In the genomic region with DNA sequence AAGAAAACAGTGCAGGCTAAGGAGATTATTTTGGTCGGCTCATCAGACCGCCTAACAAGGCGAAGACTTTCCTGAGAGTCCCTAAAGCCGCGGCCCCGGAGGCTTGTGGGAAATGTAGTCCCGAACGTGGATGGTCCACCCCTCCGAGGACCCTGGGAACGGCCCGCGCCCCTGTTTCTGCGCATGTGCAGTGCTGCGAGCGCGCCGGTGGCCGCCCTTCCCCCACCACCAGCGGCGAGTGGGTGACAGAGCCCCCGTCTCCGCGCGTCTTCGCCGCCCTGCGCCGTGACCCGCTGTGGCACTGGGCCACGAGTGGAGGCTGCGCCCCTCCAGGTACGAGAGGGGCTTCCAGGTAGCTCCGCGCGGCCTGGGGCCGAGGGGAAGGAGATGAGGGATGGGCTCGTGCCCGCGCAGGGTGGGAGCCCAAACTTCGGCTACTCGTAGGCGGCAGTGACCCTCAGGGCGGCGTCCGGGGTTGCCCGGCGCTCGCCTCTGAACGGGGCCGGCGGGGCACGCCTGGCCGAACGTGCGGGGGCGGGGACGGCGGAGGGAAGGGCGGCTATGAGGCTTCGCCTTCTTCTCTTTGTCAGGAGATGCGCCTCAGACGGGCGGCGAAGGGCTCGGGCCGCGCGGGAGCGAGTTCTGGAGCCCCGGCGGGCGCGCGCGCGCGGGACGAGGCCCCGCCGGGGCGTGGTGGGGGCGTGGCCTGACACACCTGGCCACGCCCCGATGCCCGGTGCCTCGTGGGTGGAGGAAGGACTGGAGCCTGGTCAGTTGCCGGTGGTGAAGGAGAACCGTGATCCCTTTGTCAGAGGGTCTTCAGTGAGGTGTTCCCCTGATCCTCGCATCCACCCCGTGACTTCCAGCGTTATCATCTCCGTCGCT, we compare ENCODE assay signal across 8 cellular contexts. TPM values are rescaled to one million over a fixed set of nuclear protein-coding genes. Genes with fewer than 3 reads are reported as not detected.
DNase-seq lines count a peak whose midpoint lies in the region; ATAC-seq and TF ChIP-seq lines count a peak whose summit lies in the region.

Gene ZFP1, plus strand, starts transcription at position 214 of the 885 bp plus-strand sequence. CDS start 4,428 bp downstream, outside the sequence.

- H3K36me3 ChIP-seq in HAP-1 (replicated peaks) (peaks cover 6% of the 10 kb centered on the region), MG63 (no peaks in the 10 kb centered on the region; the same call in none of the 2 replicates)

- DNase-seq in G401 (ENCODE audit: low spot score) (peak; percentile 94), HAP-1 (ENCODE audit: low spot score in 2 of 2) (peak; percentile 91 to 97), MG63 (peak; percentile 88), SHP77 (lab: John Stamatoyannopoulos, UW) (peak; percentile 96 to 98), fibroblast of the aortic adventitia (ENCODE audit: low read depth) (peak; percentile 92)
- peak; percentile 92 for DNase-seq in activated T-helper 9 cell treated with anti-CD3 and anti-CD28 coated beads, Interleukin-2, amount 50 U/mL, for 16 hours (ENCODE audit: low read depth)
- DNase-seq in stimulated activated naive CD8-positive, alpha-beta T cell treated with anti-CD3 and anti-CD28 coated beads, Interleukin-15, Interleukin-2, amounts not matched to agents 100 U/mL and 50 U/mL, for 24 hours, result peak; percentile 96

- H3K9me3 ChIP-seq in HAP-1, result peaks cover 13% of the 10 kb centered on the region; the same call in 1 of the 2 replicates
- peaks cover 8% of the 10 kb centered on the region for H3K9me3 ChIP-seq in MG63

- no peak for TF ChIP-seq CTCF in fibroblast of the aortic adventitia (IDR thresholded peaks at IDR 0.05; ENCODE audit: insufficient read depth, low read length)
- no peak for TF ChIP-seq CTCF in nephron (IDR thresholded peaks at IDR 0.05; ENCODE audit: unreplicated experiment in 3 of 3)

- H3K36me3 Mint-ChIP-seq in nephron (ENCODE audit: low read depth), result peaks cover 44% of the 10 kb centered on the region

- H3K4me3 Mint-ChIP-seq in nephron, result peak within 1 kb of the TSS; percentile 84 to 97 (median 97)

- peaks cover 34% of the 10 kb centered on the region for H3K9me3 Mint-ChIP-seq in nephron

- peaks cover 5% of the 10 kb centered on the region for H3K4me1 Mint-ChIP-seq in nephron

- H3K27me3 ChIP-seq in HAP-1 (ENCODE audit: low read depth) (0 out of 2 replicates have a peak, but pooled peaks cover 2% of the 10 kb centered on the region), MG63 (no peaks in the 10 kb centered on the region)

- no peaks in the 10 kb centered on the region for H3K27me3 Mint-ChIP-seq in nephron (ENCODE audit: low read depth)

- peak within 1 kb of the TSS; percentile 71 to 95 (median 91) for H3K27ac Mint-ChIP-seq in nephron

- peaks cover 4% of the 10 kb centered on the region for H3K4me1 ChIP-seq in HAP-1

- in situ Hi-C loops in G401 (cut with HindIII; ENCODE audit: low sequenced_read_pairs) (no loop called here), HAP-1 (cut with MboI; ENCODE audit: low sequenced_read_pairs) (no loop called here)

- peak within 1 kb of the TSS; percentile 99 for H3K4me3 ChIP-seq in HAP-1
- H3K4me3 ChIP-seq in MG63, result peak within 1 kb of the TSS; percentile 99
- H3K4me3 ChIP-seq in fibroblast of the aortic adventitia (ENCODE audit: low read depth, low read length), result peak within 1 kb of the TSS; percentile 97

- ATAC-seq in stimulated activated naive CD8-positive, alpha-beta T cell treated with anti-CD3 and anti-CD28 coated beads, Interleukin-15, Interleukin-2, amounts not matched to agents 100 U/mL and 50 U/mL, for 24 hours, result peak; percentile 89

RNA-seq across cellular contexts. Expression of gene ZFP1, which starts in this region (rescaled TPM):
- 9.1 and 17.0 TPM in 2 replicates for total RNA-seq in G401 (2014; rRNA removed; shearing (Covaris generic))
- total RNA-seq in MG63 (2014; rRNA removed; shearing (Covaris generic); ENCODE audit: low replicate concordance), result 4.0 and 5.2 TPM in 2 replicates
- total RNA-seq in fibroblast of the aortic adventitia (ENCODE audit: low replicate concordance), result 9.2 and 16.2 TPM in 2 replicates

Comparison
In these comparisons a context has a peak if more than half of its experiments do, and no peak if none do; other contexts are left out.
1. Peak in every context shown above with its lines: DNase-seq, ATAC-seq and H3K4me3 ChIP-seq.